ENCODE assay signal across 15 cellular contexts in the genomic region with DNA sequence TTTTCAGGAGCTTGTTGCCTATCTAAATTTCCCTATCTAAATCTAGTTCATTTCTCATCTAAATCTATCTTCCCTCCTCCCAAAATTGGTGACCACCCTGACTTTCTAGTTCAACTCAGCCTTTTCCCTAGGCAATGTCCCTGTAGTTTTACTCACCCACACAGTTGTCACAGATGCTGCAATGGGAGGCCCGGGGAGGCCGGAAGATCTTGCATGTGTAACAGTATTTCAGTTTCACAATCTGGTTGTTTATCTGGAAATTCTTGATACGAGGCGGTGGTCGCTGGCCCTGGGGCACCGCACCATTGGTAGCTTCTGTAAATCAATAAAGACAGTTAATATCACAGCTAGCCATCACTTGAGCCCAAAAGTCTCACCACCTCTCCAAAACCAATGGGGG. TPM values are rescaled to one million over a fixed set of nuclear protein-coding genes. Genes with fewer than 3 reads are reported as not detected.
DNase-seq lines count a peak whose midpoint lies in the region; ATAC-seq, FAIRE-seq and TF ChIP-seq lines count a peak whose summit lies in the region.
"Had no signal": no experiment of that assay in that cellular context is flagged by ENCODE, and none has a peak within 500 bp of the region (broad histone marks: within the 10 kb centered on the region; RNA-seq: fewer than 3 reads in every experiment).

No MANE protein-coding gene starts in this region.

- CTCF ChIA-PET in HEK293 (lab: Yijun Ruan, JAX): interaction anchor here (0.6 to 3.0 kb wide), 21 partner anchors 9 to 811 kb away, joined by 3 to 15 read pairs (median 4); no protein-coding TSS in a partner anchor
- CTCF ChIA-PET in activated CD4-positive, alpha-beta memory T cell treated with anti-CD3 and anti-CD28 coated beads for 36 hours (lab: Charles Lee): interaction anchor here (0.7 to 2.5 kb wide), 20 partner anchors 9 to 356 kb away, joined by 3 to 17 read pairs (median 4); partner anchors contain the start of genes APLN and SASH3

- H3K9me3 Mint-ChIP-seq in activated CD4-positive, alpha-beta memory T cell treated with anti-CD3 and anti-CD28 coated beads for 36 hours: no peaks in the 10 kb centered on the region
- H3K9me3 Mint-ChIP-seq: stimulated activated naive B cell treated with anti-CD40 and anti-IgM and Interleukin-4, amounts not matched to agents 10 μg/mL and 1 μg/mL and 100 μg/mL, for 72 hours had no signal

- H3K27me3 ChIP-seq in neutrophil: no peaks in the 10 kb centered on the region
- H3K27me3 ChIP-seq: body of pancreas, esophagus muscularis mucosa had no signal

- H3K4me1 ChIP-seq in HEK293 (ENCODE audit: control insufficient read depth, insufficient read depth, low read length) (no peaks in the 10 kb centered on the region), neutrophil (ENCODE audit: control insufficient read depth in 1 of 2, insufficient read depth in 1 of 2, low read depth in 1 of 2, low read length in 1 of 2) (peaks cover 14 to 23% of the 10 kb centered on the region in 2 experiments)
- H3K4me1 ChIP-seq: body of pancreas, esophagus muscularis mucosa had no signal

- intact Hi-C loops in activated CD4-positive, alpha-beta memory T cell treated with anti-CD3 and anti-CD28 coated beads for 36 hours (cut with micrococcal nuclease): loop anchor here (1.0 to 10.0 kb wide), 4 partner anchors 41 to 219 kb away; no protein-coding TSS in a partner anchor

- H3K4me3 ChIP-seq in HEK293 (ENCODE audit: low read depth, low read length) (no peak overlapping the region), neutrophil (ENCODE audit: low read depth in 1 of 2, low read length in 1 of 2) (peak overlapping the region; percentile 20 to 30)
- H3K4me3 ChIP-seq: body of pancreas, esophagus muscularis mucosa, SK-N-MC had no signal

- H3K27ac Mint-ChIP-seq in activated CD4-positive, alpha-beta memory T cell treated with anti-CD3 and anti-CD28 coated beads for 36 hours: peak overlapping the region; percentile 81
- H3K27ac Mint-ChIP-seq: stimulated activated naive B cell treated with anti-CD40 and anti-IgM and Interleukin-4, amounts not matched to agents 10 μg/mL and 1 μg/mL and 100 μg/mL, for 72 hours had no signal

- no peak for ATAC-seq in GM19023 (IDR thresholded peaks at IDR 0.05; ENCODE audit: unreplicated experiment)
- ATAC-seq: body of pancreas had no signal

- H3K36me3 ChIP-seq in HEK293 (ENCODE audit: control insufficient read depth in 2 of 2, insufficient read depth in 1 of 2, low read length in 2 of 2): peaks cover 9 to 13% of the 10 kb centered on the region in 2 experiments
- H3K36me3 ChIP-seq in neutrophil: no peaks in the 10 kb centered on the region

- H3K9me3 ChIP-seq in HEK293 (ENCODE audit: control insufficient read depth, insufficient read depth, low read depth, low read length): no peaks in the 10 kb centered on the region
- no peaks in the 10 kb centered on the region for H3K9me3 ChIP-seq in neutrophil
- H3K9me3 ChIP-seq: body of pancreas, esophagus muscularis mucosa had no signal

- no peak overlapping the region for H3K4me3 Mint-ChIP-seq in activated CD4-positive, alpha-beta memory T cell treated with anti-CD3 and anti-CD28 coated beads for 36 hours
- H3K4me3 Mint-ChIP-seq: stimulated activated naive B cell treated with anti-CD40 and anti-IgM and Interleukin-4, amounts not matched to agents 10 μg/mL and 1 μg/mL and 100 μg/mL, for 72 hours had no signal

- H3K27ac ChIP-seq in HEK293 (ENCODE audit: extremely low read depth, low read depth, low read length) (no peak overlapping the region), neutrophil (peak overlapping the region; percentile 63)
- H3K27ac ChIP-seq: body of pancreas, esophagus muscularis mucosa, SK-N-MC had no signal

- no peaks in the 10 kb centered on the region for H3K27me3 Mint-ChIP-seq in activated CD4-positive, alpha-beta memory T cell treated with anti-CD3 and anti-CD28 coated beads for 36 hours
- H3K27me3 Mint-ChIP-seq: stimulated activated naive B cell treated with anti-CD40 and anti-IgM and Interleukin-4, amounts not matched to agents 10 μg/mL and 1 μg/mL and 100 μg/mL, for 72 hours had no signal

- peak; percentile 5 for DNase-seq in stimulated activated CD4-positive, alpha-beta T cell treated with anti-CD3 and anti-CD28 coated beads, Interleukin-12 subunit alpha, Interleukin-12 subunit beta, amount 100 ng/mL, for 4 hours
- no peak for DNase-seq in stimulated activated CD4-positive, alpha-beta T cell treated with anti-CD3 and anti-CD28 coated beads, Interleukin-2, amount 100 ng/mL, for 48 hours
- DNase-seq in activated CD4-positive, alpha-beta memory T cell treated with anti-CD3 and anti-CD28 coated beads for 36 hours: peak; percentile 53
- DNase-seq in D721Med (ENCODE audit: insufficient read length, low spot score): no peak
- DNase-seq in effector CD4-positive, alpha-beta T cell: no peak
- DNase-seq: kidney; stimulated activated naive B cell treated with anti-CD40 and anti-IgM and Interleukin-4, amounts not matched to agents 10 μg/mL and 1 μg/mL and 100 μg/mL, for 72 hours had no signal

- H3K36me3 Mint-ChIP-seq in activated CD4-positive, alpha-beta memory T cell treated with anti-CD3 and anti-CD28 coated beads for 36 hours: peaks cover 4% of the 10 kb centered on the region

- no peak for FAIRE-seq in D721Med (lab: Jason Lieb, UNC)

- TF ChIP-seq CTCF in HEK293 (tag by site-specific recombination; IDR thresholded peaks at IDR 0.05): no peak
- TF ChIP-seq CTCF in neutrophil (IDR thresholded peaks at IDR 0.05): no peak
- no peak for TF ChIP-seq CTCF in D721Med (IDR thresholded peaks at IDR 0.05; ENCODE audit: insufficient read depth, missing control alignments)

- peaks cover 16% of the 10 kb centered on the region for H3K4me1 Mint-ChIP-seq in activated CD4-positive, alpha-beta memory T cell treated with anti-CD3 and anti-CD28 coated beads for 36 hours (ENCODE audit: low read depth)

- POLR2A ChIA-PET in HEK293 (lab: Yijun Ruan, JAX): no interaction called here
- POLR2A ChIA-PET in activated CD4-positive, alpha-beta memory T cell treated with anti-CD3 and anti-CD28 coated beads for 36 hours (lab: Charles Lee): interaction anchor here (1.0 kb wide), 1 partner anchor 20 kb away, joined by 3 read pairs; the partner anchor contains the start of gene ZDHHC9

TF ChIP-seq in HEK293, 187 proteins besides CTCF, POLR2A, EP300 and RAD21:
- TF ChIP-seq ZFP41 (tag by site-specific recombination; IDR thresholded peaks at IDR 0.05; ENCODE audit: borderline replicate concordance): no peak
- TF ChIP-seq PRDM10 (tag by site-specific recombination; IDR thresholded peaks at IDR 0.05): 0 out of 2 replicates have a peak, but pooled peaks have one; percentile 46
TF ChIP-seq in HEK293: peak in this region for 1.

RNA-seq across cellular contexts. Expression of gene ZDHHC9, which starts 20.2 kb away (rescaled TPM):
- total RNA-seq in activated CD4-positive, alpha-beta memory T cell treated with anti-CD3 and anti-CD28 coated beads for 36 hours: 10 to 100 TPM in 1 of 2 experiments, 1 to 10 TPM in 1; 9.0 to 11.0 TPM

RNA-seq across cellular contexts. Expression of gene SASH3, which starts 43.8 kb away (rescaled TPM):
- total RNA-seq in activated CD4-positive, alpha-beta memory T cell treated with anti-CD3 and anti-CD28 coated beads for 36 hours: 100 to 1,000 TPM; 126 to 133 TPM
- total RNA-seq: Daoy, H7 had no signal

Comparison
In these comparisons a context has a peak if more than half of its experiments do, and no peak if none do; other contexts are left out.
1. DNase-seq: peak in stimulated activated CD4-positive, alpha-beta T cell treated with anti-CD3 and anti-CD28 coated beads, Interleukin-12 subunit alpha, Interleukin-12 subunit beta, amount 100 ng/mL, for 4 hours (single experiment) and activated CD4-positive, alpha-beta memory T cell treated with anti-CD3 and anti-CD28 coated beads for 36 hours (single experiment); none in stimulated activated CD4-positive, alpha-beta T cell treated with anti-CD3 and anti-CD28 coated beads, Interleukin-2, amount 100 ng/mL, for 48 hours (0 of 2), D721Med (single experiment) and effector CD4-positive, alpha-beta T cell (single experiment).